10 cellular contexts compared by ENCODE assay signal in genomic region chr10:32939296-32940111, GRCh38. TPM values are rescaled to one million over a fixed set of nuclear protein-coding genes. Genes with fewer than 3 reads are reported as not detected.
A peak's percentile ranks its signal among the peaks of the same experiment; 100 is the strongest.
DNase-seq lines count a peak whose midpoint lies in the region; ATAC-seq and TF ChIP-seq lines count a peak whose summit lies in the region.
"Had no signal": no experiment of that assay in that cellular context is flagged by ENCODE, and none has a peak within 500 bp of the region (broad histone marks: within the 10 kb centered on the region; RNA-seq: fewer than 3 reads in every experiment).

No MANE protein-coding gene starts in this region.

- CTCF ChIA-PET in MCF 10A (lab: Yijun Ruan, JAX), result interaction anchor here (0.6 to 1.2 kb wide), 5 partner anchors 12 to 1688 kb away, joined by 3 read pairs; no protein-coding TSS in a partner anchor

- H3K4me1 Mint-ChIP-seq in MCF 10A (ENCODE audit: insufficient read depth, unreplicated experiment) (peaks cover 65% of the 10 kb centered on the region), mesothelial cell of epicardium (peaks cover 45% of the 10 kb centered on the region)

- intact Hi-C loops in Right ventricle myocardium inferior (cut with DNase I), result loop anchor here (2.0 to 5.0 kb wide), 2 partner anchors 17 to 37 kb away; no protein-coding TSS in a partner anchor
- intact Hi-C loops in MCF 10A (cut with micrococcal nuclease), result no loop called here
- intact Hi-C loops in transverse colon (cut with DNase I; ENCODE audit: low total_unique reads), result no loop called here

- H3K9me3 ChIP-seq in cardiac muscle cell (ENCODE audit: low read depth) (no peaks in the 10 kb centered on the region), transverse colon (no peaks in the 10 kb centered on the region)
- H3K9me3 ChIP-seq: ovary, SJSA1 had no signal

- H3K36me3 ChIP-seq in cardiac muscle cell (peaks cover 2% of the 10 kb centered on the region), transverse colon (peaks cover 0 to 6% (median 3%) of the 10 kb centered on the region in 4 donors)
- H3K36me3 ChIP-seq: ovary had no signal

- H3K36me3 Mint-ChIP-seq in MCF 10A (ENCODE audit: insufficient read depth, unreplicated experiment) (peaks cover 39% of the 10 kb centered on the region), mesothelial cell of epicardium (peaks cover 8% of the 10 kb centered on the region)

- H3K27ac ChIP-seq in cardiac muscle cell, result peak overlapping the region; percentile 94
- H3K27ac ChIP-seq in transverse colon, result peak overlapping the region; percentile 73 to 83 (median 78)
- H3K27ac ChIP-seq: ovary had no signal

- POLR2A ChIA-PET in MCF 10A (lab: Yijun Ruan, JAX), result interaction anchor here (0.7 to 19.5 kb wide), 10 partner anchors 9 to 190 kb away, joined by 3 to 333 read pairs (median 8); partner anchors contain the start of gene ITGB1

- 80 to 88% methylated on average over 1 to 10 of the region's 10 CpGs for WGBS in transverse colon (ENCODE audit: low coverage in 1 of 2), 2 donors

- no peak for TF ChIP-seq POLR2A in transverse colon (IDR thresholded peaks at IDR 0.05)

- no TSS peak for BruUV-seq in MCF 10A (replicated peaks; lab: Mats Ljungman, UMichigan)

- DNase-seq in cardiac muscle cell (ENCODE audit: low read depth in 1 of 2, low spot score in 1 of 2), result no peak
- no peak for DNase-seq in Right ventricle myocardium inferior (ENCODE audit: missing footprints)
- DNase-seq in MCF 10A (ENCODE audit: unreplicated experiment), result no peak
- no peak for DNase-seq in mesothelial cell of epicardium (ENCODE audit: low spot score in 2 of 2, unreplicated experiment in 2 of 2)
- DNase-seq in transverse colon, result no peak
- DNase-seq in stimulated activated CD4-positive, alpha-beta T cell treated with anti-CD3 and anti-CD28 coated beads, Interleukin-12 subunit alpha, Interleukin-12 subunit beta, amount 100 ng/mL, for 4 hours, result no peak
- DNase-seq in KG1 (lab: John Stamatoyannopoulos, UW), result no peak
- DNase-seq: ovary had no signal

- H3K27ac Mint-ChIP-seq in MCF 10A (ENCODE audit: low read depth, unreplicated experiment) (peak overlapping the region; percentile 97), mesothelial cell of epicardium (peak overlapping the region; percentile 91)

- no peaks in the 10 kb centered on the region for H3K9me3 Mint-ChIP-seq in MCF 10A (ENCODE audit: unreplicated experiment)
- no peaks in the 10 kb centered on the region for H3K9me3 Mint-ChIP-seq in mesothelial cell of epicardium

- ATAC-seq in Right ventricle myocardium inferior, result no peak
- ATAC-seq in HG03025 (IDR thresholded peaks at IDR 0.05; ENCODE audit: low FRiP score, unreplicated experiment), result no peak

- no peaks in the 10 kb centered on the region for H3K27me3 Mint-ChIP-seq in MCF 10A (ENCODE audit: insufficient read depth, unreplicated experiment)
- H3K27me3 Mint-ChIP-seq in mesothelial cell of epicardium (ENCODE audit: low read depth), result no peaks in the 10 kb centered on the region

- in situ Hi-C loops in transverse colon (cut with MboI; ENCODE audit: low pct_ligation_motif_present in 1 of 4, low pct_unique_long_range_greater_than_20kb in 1 of 4, low sequenced_read_pairs in 3 of 4), result loop anchor here in 1 of 4 donors (10.0 kb wide), 1 partner anchor 65 kb away; no protein-coding TSS in a partner anchor

- H3K4me3 Mint-ChIP-seq in MCF 10A (ENCODE audit: unreplicated experiment) (no peak overlapping the region), mesothelial cell of epicardium (no peak overlapping the region)

- H3K4me1 ChIP-seq in cardiac muscle cell (ENCODE audit: low read depth), result peaks cover 30% of the 10 kb centered on the region
- H3K4me1 ChIP-seq in transverse colon, result peaks cover 13 to 71% (median 55%) of the 10 kb centered on the region in 4 donors

- TF ChIP-seq CTCF in cardiac muscle cell (IDR thresholded peaks at IDR 0.05; ENCODE audit: low read depth, low read length), result no peak
- TF ChIP-seq CTCF in MCF 10A (IDR thresholded peaks at IDR 0.05; ENCODE audit: unreplicated experiment), result no peak
- TF ChIP-seq CTCF in mesothelial cell of epicardium (IDR thresholded peaks at IDR 0.05; ENCODE audit: unreplicated experiment), result no peak
- no peak for TF ChIP-seq CTCF in transverse colon (IDR thresholded peaks at IDR 0.05)

- no peak overlapping the region for H3K4me3 ChIP-seq in cardiac muscle cell
- H3K4me3 ChIP-seq in transverse colon, result no peak overlapping the region
- H3K4me3 ChIP-seq: ovary, SJSA1 had no signal

- TF ChIP-seq EP300 in transverse colon (IDR thresholded peaks at IDR 0.05; ENCODE audit: low read depth), result no peak

- no peaks in the 10 kb centered on the region for H3K27me3 ChIP-seq in cardiac muscle cell
- H3K27me3 ChIP-seq in transverse colon, result no peaks in the 10 kb centered on the region
- H3K27me3 ChIP-seq: ovary, SJSA1 had no signal

RNA-seq across cellular contexts. Expression of gene ITGB1, which starts 18.5 kb away (rescaled TPM):
- total RNA-seq in cardiac muscle cell (490 and 576 TPM in 2 replicates), Right ventricle myocardium inferior (583 TPM), MCF 10A (2022) (680 and 703 TPM in 2 replicates), mesothelial cell of epicardium (294 to 307 TPM (median 307 TPM) in 3 replicates), transverse colon (100 to 1,000 TPM; 135 to 362 (median 252) TPM)
- polyA plus RNA-seq in cardiac muscle cell, result 321 and 326 TPM in 2 replicates
